ENCODE assay signal across 2 cellular contexts in the genomic region with DNA sequence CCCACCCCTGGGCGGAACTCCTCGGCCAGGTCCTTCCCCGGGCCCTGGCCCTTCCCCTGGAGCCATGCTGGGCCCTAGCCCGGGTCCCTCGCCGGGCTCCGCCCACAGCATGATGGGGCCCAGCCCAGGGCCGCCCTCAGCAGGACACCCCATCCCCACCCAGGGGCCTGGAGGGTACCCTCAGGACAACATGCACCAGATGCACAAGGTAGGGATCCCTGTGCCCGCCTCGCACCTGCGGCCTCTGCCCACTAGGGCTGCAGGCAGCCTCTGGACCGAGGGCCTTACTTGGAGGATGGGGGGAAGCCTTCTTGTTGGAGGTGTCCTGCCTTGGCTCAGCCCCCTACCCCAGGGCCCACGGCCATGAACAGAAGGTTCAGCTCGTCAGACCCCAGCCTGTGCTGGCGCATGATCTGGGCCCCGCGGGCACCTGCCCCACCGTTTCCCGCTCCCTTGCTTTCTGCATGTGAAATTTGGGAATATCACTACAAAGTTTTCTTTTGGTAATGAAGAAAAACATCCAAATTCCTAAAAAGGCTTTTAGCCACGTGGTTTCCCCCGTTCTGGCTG.
TF ChIP-seq lines count a peak whose summit lies in the region.

No MANE protein-coding gene starts in this region.

TF ChIP-seq in A549, 52 proteins besides CTCF, POLR2A, EP300 and RAD21:
- TF ChIP-seq RFX5 (IDR thresholded peaks at IDR 0.05) (no peak), CBX8 (IDR thresholded peaks at IDR 0.05) (no peak), BCL3 (IDR thresholded peaks at IDR 0.05) (no peak), FOSB (CRISPR knock-in tag; IDR thresholded peaks at IDR 0.05) (no peak), MAX (IDR thresholded peaks at IDR 0.05) (no peak), MAZ (IDR thresholded peaks at IDR 0.05; ENCODE audit: borderline replicate concordance, low read depth, low read length) (no peak), KDM5A (IDR thresholded peaks at IDR 0.05) (no peak), RARB (CRISPR knock-in tag; IDR thresholded peaks at IDR 0.05) (no peak), RCOR1 (IDR thresholded peaks at IDR 0.05; ENCODE audit: low read depth, low read length) (no peak)
- TF ChIP-seq, protein P1, sequence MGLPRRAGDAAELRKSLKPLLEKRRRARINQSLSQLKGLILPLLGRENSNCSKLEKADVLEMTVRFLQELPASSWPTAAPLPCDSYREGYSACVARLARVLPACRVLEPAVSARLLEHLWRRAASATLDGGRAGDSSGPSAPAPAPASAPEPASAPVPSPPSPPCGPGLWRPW (IDR thresholded peaks at IDR 0.05), result no peak

TF ChIP-seq in H1, 55 proteins besides CTCF, POLR2A, EP300 and RAD21:
- TF ChIP-seq NRF1 (IDR thresholded peaks at IDR 0.05; ENCODE audit: low read depth, low read length) (no peak), PHF8 (conservative IDR thresholded peaks at IDR 0.05; ENCODE audit: low read depth, low read length) (no peak), FOSL1 (IDR thresholded peaks at IDR 0.05; ENCODE audit: insufficient read depth, low read depth, low read length) (no peak), POU5F1 (IDR thresholded peaks at IDR 0.05; ENCODE audit: low read depth, low read length) (no peak), ATF3 (IDR thresholded peaks at IDR 0.05; ENCODE audit: insufficient read depth, low read depth, low read length) (no peak), TAF1 (IDR thresholded peaks at IDR 0.05; ENCODE audit: low read depth, low read length) (no peak), USF2 (IDR thresholded peaks at IDR 0.05; ENCODE audit: low read length) (no peak), KDM1A (IDR thresholded peaks at IDR 0.05; ENCODE audit: borderline replicate concordance, low read length) (no peak), GABPA (IDR thresholded peaks at IDR 0.05; ENCODE audit: borderline replicate concordance, insufficient read depth, low read length) (no peak), E2F6 (IDR thresholded peaks at IDR 0.05) (no peak), EZH2 (IDR thresholded peaks at IDR 0.05; ENCODE audit: low read depth, low read length, severe bottlenecking) (no peak), SIX5 (IDR thresholded peaks at IDR 0.05; ENCODE audit: low read depth, low read length) (no peak), HDAC2 (IDR thresholded peaks at IDR 0.05; ENCODE audit: borderline replicate concordance in 1 of 2, low read depth in 2 of 2, low read length in 2 of 2) (no peak), RXRA (IDR thresholded peaks at IDR 0.05; ENCODE audit: insufficient read depth, low read depth, low read length) (no peak), CBX5 (IDR thresholded peaks at IDR 0.05; ENCODE audit: low read depth, low read length) (no peak)
